In genomic region chr22:48968201-48968959, GRCh38 we compare ENCODE assay signal across 11 cellular contexts.
A peak's percentile ranks its signal among the peaks of the same experiment; 100 is the strongest.
DNase-seq lines count a peak whose midpoint lies in the region; ATAC-seq, FAIRE-seq and TF ChIP-seq lines count a peak whose summit lies in the region.
"Had no signal": no experiment of that assay in that cellular context is flagged by ENCODE, and none has a peak within 500 bp of the region (broad histone marks: within the 10 kb centered on the region; RNA-seq: fewer than 3 reads in every experiment).

No MANE protein-coding gene starts in this region.

- no peak overlapping the region for H3K9ac ChIP-seq in HepG2 (ENCODE audit: insufficient read depth, low read depth, low read length)

- CTCF ChIA-PET in HepG2 (lab: Yijun Ruan, JAX; ENCODE audit: low intra/inter-chr PET ratio, low total read pairs): interaction anchor here (0.6 to 1.1 kb wide), 4 partner anchors 24 to 337 kb away, joined by 3 to 5 read pairs (median 3); no protein-coding TSS in a partner anchor

- H3K9me3 ChIP-seq in HepG2 (ENCODE audit: low read length): no peaks in the 10 kb centered on the region
- H3K9me3 ChIP-seq: tibial nerve had no signal

- 0% methylated on average over 7 of the region's 11 CpGs for WGBS in HepG2 (ENCODE audit: low lambda C conversion rate)

- peak; percentile 23 for DNase-seq in stimulated activated CD4-positive, alpha-beta T cell treated with anti-CD3 and anti-CD28 coated beads, Interleukin-12 subunit alpha, Interleukin-12 subunit beta, amount 100 ng/mL, for 4 hours
- no peak for DNase-seq in stimulated activated CD4-positive, alpha-beta T cell treated with anti-CD3 and anti-CD28 coated beads, Interleukin-4, amount 100 ng/mL, for 24 hours
- DNase-seq in HepG2 (ENCODE audit: low spot score) (peak; percentile 23), NOMO-1 treated with dmso at 0.1 percent for 144 hours (lab: John Stamatoyannopoulos, UW; ENCODE audit: unreplicated experiment) (no peak), NCI-H1092 treated with DMSO at 0.1 percent for 48 hours (lab: John Stamatoyannopoulos, UW) (no peak), anterior cingulate cortex (lab: John Stamatoyannopoulos, UW) (no peak)
- DNase-seq: retina had no signal

- peak; percentile 49; the same call in 1 of the 2 replicates for TF ChIP-seq RAD21 in HepG2 (CRISPR knock-in tag; IDR thresholded peaks at IDR 0.05)

- FAIRE-seq in HepG2 (lab: Jason Lieb, UNC): peak; percentile 36
- FAIRE-seq: G401.6 had no signal

- H3K4me3 ChIP-seq in HepG2 (replicated peaks in 1 of 3; ENCODE audit: insufficient read depth in 1 of 3, low read depth in 2 of 3, low read length in 3 of 3): no peak overlapping the region
- H3K4me3 ChIP-seq: tibial nerve had no signal

- H3K4me2 ChIP-seq in HepG2 (ENCODE audit: low read depth, low read length): no peak overlapping the region

- no peak overlapping the region for H2AFZ ChIP-seq in HepG2 (ENCODE audit: low read length)

- TF ChIP-seq CTCF in HepG2 (CRISPR knock-in tag; IDR thresholded peaks at IDR 0.05): peak; percentile 83

- no peaks in the 10 kb centered on the region for H3K79me2 ChIP-seq in HepG2 (ENCODE audit: insufficient read depth, low read length)

- POLR2A ChIA-PET in HepG2 (lab: Yijun Ruan, JAX): no interaction called here

- in situ Hi-C loops in HepG2 (cut with HindIII; ENCODE audit: extremely low pct_ligation_motif_present, low pct_unique_long_range_greater_than_20kb): no loop called here

- ATAC-seq in SK-N-SH treated with all-trans-retinoic acid at 6 μM for 48 hours: 0 out of 3 replicates have a peak, but pooled peaks have one; percentile 43
- ATAC-seq in HepG2: peak; percentile 98
- ATAC-seq in GM18520 (IDR thresholded peaks at IDR 0.05; ENCODE audit: unreplicated experiment): no peak

- intact Hi-C loops in HepG2 (cut with micrococcal nuclease; ENCODE audit: unreplicated experiment): no loop called here

- no peak for TF ChIP-seq POLR2A in HepG2 (IDR thresholded peaks at IDR 0.05; ENCODE audit: insufficient read depth in 1 of 2, low read depth in 2 of 2, low read length in 2 of 2)

- H3K27me3 ChIP-seq in HepG2 (ENCODE audit: control insufficient read depth in 1 of 2, insufficient read depth in 2 of 2, low read length in 2 of 2): peaks cover 0 to 10% of the 10 kb centered on the region in 2 experiments; a peak in 1 of 5 replicates
- H3K27me3 ChIP-seq: tibial nerve had no signal

- no peaks in the 10 kb centered on the region for H3K4me1 ChIP-seq in HepG2 (ENCODE audit: insufficient read depth, low read length)
- H3K4me1 ChIP-seq: tibial nerve had no signal

- no peak for TF ChIP-seq EP300 in HepG2 (IDR thresholded peaks at IDR 0.05; ENCODE audit: low read depth in 2 of 2, low read length in 2 of 2)
- TF ChIP-seq EP300 in HepG2 (CRISPR knock-in tag; IDR thresholded peaks at IDR 0.05; ENCODE audit: borderline replicate concordance): no peak

- H4K20me1 ChIP-seq in HepG2 (ENCODE audit: insufficient read depth, low read length): no peaks in the 10 kb centered on the region

- no peaks in the 10 kb centered on the region for H3K36me3 ChIP-seq in HepG2 (replicated peaks in 1 of 2; ENCODE audit: control insufficient read depth in 1 of 2, insufficient read depth in 2 of 2, low read length in 2 of 2)
- H3K36me3 ChIP-seq: tibial nerve had no signal

- BruUV-seq in HepG2 (replicated peaks; lab: Mats Ljungman, UMichigan): no TSS peak

- H3K27ac ChIP-seq in HepG2 (ENCODE audit: extremely low read length, insufficient read depth, low read length): no peak overlapping the region
- H3K27ac ChIP-seq: tibial nerve had no signal

TF ChIP-seq in SK-N-SH treated with all-trans-retinoic acid at 6 μM for 48 hours, 23 proteins besides CTCF, POLR2A, EP300 and RAD21:
- TF ChIP-seq PATZ1 (CRISPR knock-in tag; IDR thresholded peaks at IDR 0.05; ENCODE audit: borderline replicate concordance) (no peak), ZNF565 (CRISPR knock-in tag; conservative IDR thresholded peaks at IDR 0.05; ENCODE audit: low read depth) (no peak), RARB (CRISPR knock-in tag; IDR thresholded peaks at IDR 0.05) (no peak), CSRNP3 (CRISPR knock-in tag; IDR thresholded peaks at IDR 0.05) (no peak), ZC3H10 (CRISPR knock-in tag; IDR thresholded peaks at IDR 0.05) (no peak), ESRRG (CRISPR knock-in tag; IDR thresholded peaks at IDR 0.05) (no peak)

TF ChIP-seq in HepG2, 621 proteins besides CTCF, POLR2A, EP300 and RAD21:
- TF ChIP-seq ZNF142 (CRISPR knock-in tag; IDR thresholded peaks at IDR 0.05) (no peak), SALL1 (CRISPR knock-in tag; IDR thresholded peaks at IDR 0.05) (peak; percentile 49; the same call in 1 of the 2 replicates), SAP130 (CRISPR knock-in tag; IDR thresholded peaks at IDR 0.05; ENCODE audit: low read depth) (0 out of 2 replicates have a peak, but pooled peaks have one; percentile 11), THAP7 (CRISPR knock-in tag; IDR thresholded peaks at IDR 0.05) (no peak), YEATS4 (CRISPR knock-in tag; IDR thresholded peaks at IDR 0.05; ENCODE audit: borderline replicate concordance) (no peak), STAG1 (CRISPR knock-in tag; IDR thresholded peaks at IDR 0.05) (peak; percentile 83), ZBTB25 (CRISPR knock-in tag; IDR thresholded peaks at IDR 0.05) (no peak), SMC3 (IDR thresholded peaks at IDR 0.05; ENCODE audit: low read length) (peak; percentile 64; the same call in 1 of the 2 replicates), HNF1B (CRISPR knock-in tag; IDR thresholded peaks at IDR 0.05) (0 out of 2 replicates have a peak, but pooled peaks have one; percentile 26), ZEB1 (IDR thresholded peaks at IDR 0.05; ENCODE audit: insufficient replicate concordance, low read depth) (peak; percentile 60)

Comparison
In these comparisons a context has a peak if more than half of its experiments do, and no peak if none do; other contexts are left out.
1. DNase-seq: peak in stimulated activated CD4-positive, alpha-beta T cell treated with anti-CD3 and anti-CD28 coated beads, Interleukin-12 subunit alpha, Interleukin-12 subunit beta, amount 100 ng/mL, for 4 hours (single experiment) and HepG2 (single experiment); none in stimulated activated CD4-positive, alpha-beta T cell treated with anti-CD3 and anti-CD28 coated beads, Interleukin-4, amount 100 ng/mL, for 24 hours (single experiment), NOMO-1 treated with dmso at 0.1 percent for 144 hours (single experiment), NCI-H1092 treated with DMSO at 0.1 percent for 48 hours (single experiment) and anterior cingulate cortex (0 of 58).